ENCODE assay signal across 17 cellular contexts in the genomic region with DNA sequence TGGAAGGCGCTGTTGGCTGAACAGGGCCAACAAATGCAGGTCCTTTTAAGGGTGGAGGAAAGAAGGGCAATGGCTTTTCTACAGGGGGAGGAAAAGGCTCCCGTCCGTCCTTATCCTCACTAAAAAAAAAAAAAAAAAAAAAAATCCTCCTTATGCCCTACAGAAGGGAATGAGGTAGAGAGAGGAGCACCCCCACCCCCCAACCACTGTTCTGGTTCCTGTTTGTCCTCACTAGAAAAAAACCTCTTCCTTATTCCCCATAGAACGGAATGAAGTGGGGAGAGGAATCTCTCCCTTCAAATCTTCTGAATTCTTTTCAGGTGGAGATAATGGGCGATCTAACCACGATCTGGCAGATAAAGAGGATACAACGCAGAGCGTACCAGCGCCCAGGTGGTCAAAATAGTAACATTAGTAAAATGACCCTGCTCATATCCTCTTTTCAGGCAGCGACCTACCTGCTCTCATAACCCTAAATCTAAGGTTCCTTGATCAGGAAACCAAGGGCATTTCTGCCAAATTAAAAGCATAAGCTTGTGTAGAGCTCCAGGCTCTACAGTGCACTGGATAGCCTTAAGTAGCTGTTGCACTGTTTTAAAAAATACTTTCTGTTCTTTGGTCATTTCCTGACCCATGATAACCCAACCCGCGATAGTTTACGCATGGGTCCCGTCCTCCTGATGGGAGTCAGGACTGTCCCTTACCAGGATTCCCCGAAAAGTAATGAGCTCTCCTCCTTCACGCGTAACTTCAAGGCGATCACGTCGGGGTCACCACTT. TPM values are rescaled to one million over a fixed set of nuclear protein-coding genes. Genes with fewer than 3 reads are reported as not detected.
DNase-seq lines count a peak whose midpoint lies in the region; ATAC-seq, FAIRE-seq and TF ChIP-seq lines count a peak whose summit lies in the region.
"Not testable (repeated sequence)": the region's sequence is repeated elsewhere in the genome, so short reads cannot be mapped to it uniquely, and the experiment has no call there.
"Had no signal": no experiment of that assay in that cellular context is flagged by ENCODE, and none has a peak within 500 bp of the region (broad histone marks: within the 10 kb centered on the region; RNA-seq: fewer than 3 reads in every experiment).

No MANE protein-coding gene starts in this region.

- intact Hi-C loops in Panc1 (cut with micrococcal nuclease; ENCODE audit: unreplicated experiment); K562 (cut with micrococcal nuclease): not testable (repeated sequence)

- not testable (repeated sequence) for TF ChIP-seq EP300 in K562 (IDR thresholded peaks at IDR 0.05; ENCODE audit: low read length)

- not testable (repeated sequence) for BruUV-seq in Panc1 (replicated peaks; lab: Mats Ljungman, UMichigan)
- TSS peak; percentile 59 for BruUV-seq in K562 (replicated peaks; lab: Mats Ljungman, UMichigan)

- not testable (repeated sequence) for H3K9ac ChIP-seq in K562 (ENCODE audit: insufficient read depth in 1 of 2, low read depth in 2 of 2, low read length in 2 of 2)

- H3K4me2 ChIP-seq in K562 (ENCODE audit: insufficient read depth, low read length), result not testable (repeated sequence)

- H3K27ac ChIP-seq in CD4-positive, CD25-positive, alpha-beta regulatory T cell (ENCODE audit: insufficient read depth, low read length, poor library complexity, severe bottlenecking); Panc1 (ENCODE audit: low read length); K562 (ENCODE audit: extremely low read depth, low read depth, low read length): not testable (repeated sequence)

- not testable (repeated sequence) for H3K9me3 ChIP-seq in CD4-positive, CD25-positive, alpha-beta regulatory T cell (ENCODE audit: control insufficient read depth in 2 of 2, low read length in 2 of 2); Panc1 (ENCODE audit: control insufficient read depth, insufficient read depth, low read depth, low read length); K562 (replicated peaks; ENCODE audit: control insufficient read depth, insufficient read depth, low read depth, low read length)

- not testable (repeated sequence) for H4K20me1 ChIP-seq in K562 (replicated peaks; ENCODE audit: control insufficient read depth, insufficient read depth, low read length)

- CTCF ChIA-PET in Panc1 (lab: Charles Lee); K562 (lab: Yijun Ruan, JAX; ENCODE audit: low intra/inter-chr PET ratio): not testable (repeated sequence)

- not testable (repeated sequence) for H3K27ac Mint-ChIP-seq in CD4-positive, CD25-positive, alpha-beta regulatory T cell; memory B cell

- DNase-seq in CD4-positive, CD25-positive, alpha-beta regulatory T cell; Panc1 (ENCODE audit: low read depth, low spot score); K562 (ENCODE audit: extremely low read depth in 1 of 4, low spot score in 3 of 4); memory B cell (ENCODE audit: low spot score in 2 of 2): not testable (repeated sequence)

- H3K79me2 ChIP-seq in K562 (ENCODE audit: control insufficient read depth, insufficient read depth, low read length), result not testable (repeated sequence)

- not testable (repeated sequence) for FAIRE-seq in K562 (lab: Jason Lieb, UNC)

- not testable (repeated sequence) for H3K36me3 ChIP-seq in CD4-positive, CD25-positive, alpha-beta regulatory T cell (ENCODE audit: control insufficient read depth, insufficient read depth, low read length); Panc1 (ENCODE audit: control insufficient read depth, insufficient read depth, low read length); K562 (ENCODE audit: control insufficient read depth, insufficient read depth, low read length)

- H3K4me1 ChIP-seq in CD4-positive, CD25-positive, alpha-beta regulatory T cell (ENCODE audit: control insufficient read depth, insufficient read depth, low read length, poor library complexity, severe bottlenecking); Panc1 (ENCODE audit: control insufficient read depth, insufficient read depth, low read length); K562 (replicated peaks in 1 of 2; ENCODE audit: control insufficient read depth in 2 of 2, insufficient read depth in 2 of 2, low read length in 2 of 2): not testable (repeated sequence)

- POLR2A ChIA-PET in Panc1 (lab: Charles Lee); K562 (lab: Yijun Ruan, JAX): not testable (repeated sequence)

- not testable (repeated sequence) for TF ChIP-seq CTCF in Panc1 (IDR thresholded peaks at IDR 0.05); K562 (IDR thresholded peaks at IDR 0.05 in 2 of 3, conservative IDR thresholded peaks at IDR 0.05 in 1 of 3; ENCODE audit: insufficient read depth in 2 of 3, low read depth in 1 of 3, low read length in 3 of 3)

- not testable (repeated sequence) for TF ChIP-seq POLR2A in K562 (conservative IDR thresholded peaks at IDR 0.05)

- H3K27me3 ChIP-seq in CD4-positive, CD25-positive, alpha-beta regulatory T cell (ENCODE audit: control insufficient read depth, insufficient read depth, low read length); Panc1 (ENCODE audit: control insufficient read depth, insufficient read depth, low read length); K562 (ENCODE audit: control insufficient read depth in 2 of 2, insufficient read depth in 2 of 2, low read length in 2 of 2): not testable (repeated sequence)

- not testable (repeated sequence) for H2AFZ ChIP-seq in K562 (ENCODE audit: low read depth, low read length)

- peak; percentile 31 to 37 for ATAC-seq in CD4-positive, CD25-positive, alpha-beta regulatory T cell (ENCODE audit: low read depth in 2 of 2)
- ATAC-seq in GM19035 (IDR thresholded peaks at IDR 0.05; ENCODE audit: unreplicated experiment), result peak; percentile 53
- peak; percentile 66 for ATAC-seq in GM21447 (IDR thresholded peaks at IDR 0.05; ENCODE audit: unreplicated experiment)
- peak; percentile 44 for ATAC-seq in HG02763 (IDR thresholded peaks at IDR 0.05; ENCODE audit: unreplicated experiment)
- ATAC-seq in HG03095 (IDR thresholded peaks at IDR 0.05; ENCODE audit: unreplicated experiment), result peak; percentile 55
- peak; percentile 48; the same call in 1 of the 2 replicates for ATAC-seq in Panc1
- ATAC-seq in K562, result peak; percentile 11; the same call in 2 of the 3 replicates
- peak; percentile 22 for ATAC-seq in memory B cell (ENCODE audit: low read depth)

- H3K9me3 Mint-ChIP-seq in CD4-positive, CD25-positive, alpha-beta regulatory T cell; memory B cell: not testable (repeated sequence)

- H3K4me3 Mint-ChIP-seq in CD4-positive, CD25-positive, alpha-beta regulatory T cell; memory B cell: not testable (repeated sequence)

- no CpG with 5 or more reads among the region's 20 CpGs for WGBS in K562 (ENCODE audit: insufficient coverage, low coverage, missing lambda C conversion rate)

- in situ Hi-C loops in Panc1 (cut with HindIII; ENCODE audit: low pct_unique_long_range_greater_than_20kb, low sequenced_read_pairs); K562 (cut with MboI): not testable (repeated sequence)

- H3K27me3 Mint-ChIP-seq in CD4-positive, CD25-positive, alpha-beta regulatory T cell; memory B cell: not testable (repeated sequence)

- H3K4me1 Mint-ChIP-seq in CD4-positive, CD25-positive, alpha-beta regulatory T cell; memory B cell: not testable (repeated sequence)

- H3K9me1 ChIP-seq in K562 (ENCODE audit: control insufficient read depth, insufficient read depth, low read length), result not testable (repeated sequence)

- not testable (repeated sequence) for H3K4me3 ChIP-seq in CD4-positive, CD25-positive, alpha-beta regulatory T cell (ENCODE audit: low read depth, low read length); Panc1 (ENCODE audit: low read depth in 2 of 2, low read length in 2 of 2); K562

- TF ChIP-seq RAD21 in K562 (CRISPR knock-in tag; conservative IDR thresholded peaks at IDR 0.05 in 1 of 2, IDR thresholded peaks at IDR 0.05 in 1 of 2), result not testable (repeated sequence)

- not testable (repeated sequence) for H3K36me3 Mint-ChIP-seq in CD4-positive, CD25-positive, alpha-beta regulatory T cell; memory B cell

RNA-seq across cellular contexts. Expression of a gene that starts 20.6 kb away (rescaled TPM):
- not detected for total RNA-seq in CD4-positive, CD25-positive, alpha-beta regulatory T cell
- polyA plus RNA-seq in CD4-positive, CD25-positive, alpha-beta regulatory T cell, result not detected
- total RNA-seq in Panc1 (2021; ENCODE audit: unreplicated experiment), result not detected
- polyA plus RNA-seq in Panc1 (2012; ENCODE audit: insufficient read length), result not detected
- not detected in 2 replicates for total RNA-seq in K562 (2011; cell fraction: chromatin; rRNA removed; ENCODE audit: low replicate concordance)
- total RNA-seq in K562 (2011; cell fraction: nucleolus; rRNA removed), result not detected in 2 replicates
- total RNA-seq in K562 (2011; cell fraction: nucleoplasm; rRNA removed), result not detected in 2 replicates
- total RNA-seq in K562 (2014; rRNA removed), result not detected in 2 replicates
- not detected in 2 replicates for total RNA-seq in K562 (2014; rRNA removed; fragmentation: Illumina TruSeq; extraction: Trizol)
- total RNA-seq in K562 (2015; rRNA removed; fragmentation: Illumina TruSeq; extraction: Trizol), result not detected in 2 replicates
- total RNA-seq in K562 (2021), result not detected in 2 replicates
- polyA plus RNA-seq in K562 (2011; rRNA removed), result not detected in 2 replicates
- not detected in 2 replicates for polyA plus RNA-seq in K562 (2011; cell fraction: cytosol; rRNA removed)
- polyA plus RNA-seq in K562 (2011; cell fraction: nucleus; rRNA removed), result 0.06 TPM in 1 of 2 replicates, not detected in the other
- not detected in 2 replicates for polyA plus RNA-seq in K562 (2012)
- not detected in 2 replicates for polyA plus RNA-seq in K562 (2014; fragmentation: Illumina TruSeq; extraction: Trizol)
- polyA plus RNA-seq in K562 (2014; fragmentation: Nextera tagmentation; extraction: Ambion mirVana), result not detected
- polyA plus RNA-seq in K562 (2014; rRNA removed), result not detected in 2 replicates
- not detected in 2 replicates for polyA minus RNA-seq in K562 (2011; rRNA and poly(A)+ RNA removed)
- not detected in 2 replicates for polyA minus RNA-seq in K562 (2011; cell fraction: cytosol; rRNA and poly(A)+ RNA removed)
- not detected in 2 replicates for polyA minus RNA-seq in K562 (2011; cell fraction: nucleus; rRNA and poly(A)+ RNA removed)
- total RNA-seq: bronchial epithelial cell; CD8-positive, alpha-beta T cell; foreskin keratinocyte; left colon; mesenteric fat pad; occipital lobe; pulmonary artery endothelial cell; T-helper 2 cell treated with Interferon-gamma antibody and Interleukin-4, amounts not matched to agents 100 ng/mL and 5 ng/mL, for 36 hours had no signal
- polyA plus RNA-seq: foreskin keratinocyte, SK-N-SH had no signal

Comparison
In these comparisons a context has a peak if more than half of its experiments do, and no peak if none do; other contexts are left out.
1. ATAC-seq: peak in every context shown above with its lines; median percentile 66 in GM21447; 55 in HG03095; 53 in GM19035; 48 in Panc1; 44 in HG02763; 34 in CD4-positive, CD25-positive, alpha-beta regulatory T cell; 22 in memory B cell; 11 in K562.